ENCODE assay signal across 16 cellular contexts in genomic region chrX:7127058-7127457, GRCh38. TPM values are rescaled to one million over a fixed set of nuclear protein-coding genes. Genes with fewer than 3 reads are reported as not detected.
DNase-seq lines count a peak whose midpoint lies in the region.
"Had no signal": no experiment of that assay in that cellular context is flagged by ENCODE, and none has a peak within 500 bp of the region (broad histone marks: within the 10 kb centered on the region; RNA-seq: fewer than 3 reads in every experiment).

No MANE protein-coding gene starts in this region.

- no peak overlapping the region for H2BK12ac ChIP-seq in neuronal stem cell (ENCODE audit: low read length)

- no peaks in the 10 kb centered on the region for H3K4me1 ChIP-seq in neuronal stem cell (ENCODE audit: control insufficient read depth in 2 of 2, insufficient read depth in 1 of 2, low read depth in 1 of 2, low read length in 2 of 2)
- H3K4me1 ChIP-seq: BE2C had no signal

- peak; percentile 13 for DNase-seq in HCEC 1CT
- DNase-seq in NCI-H69 (lab: John Stamatoyannopoulos, UW): peak; percentile 77
- DNase-seq in kidney tubule cell (ENCODE audit: low spot score): peak; percentile 8
- peak; percentile 4 for DNase-seq in neuronal stem cell (ENCODE audit: low spot score)
- DNase-seq in activated CD4-positive, alpha-beta T cell treated with anti-CD3 and anti-CD28 coated beads for 4 hours: no peak
- DNase-seq in NCI-H128 (lab: John Stamatoyannopoulos, UW; ENCODE audit: unreplicated experiment): no peak
- no peak for DNase-seq in NCI-H526 (lab: John Stamatoyannopoulos, UW)
- DNase-seq: BE2C; CD4-positive, alpha-beta T cell; H9; NCI-H1105 treated with DMSO at 0.1 percent for 48 hours; NCI-H2029; NCI-H2171; NCI-H524; OCI-M1; SHP77 treated with DMSO at 0.1 percent for 48 hours had no signal

- no peak overlapping the region for H3K4me3 ChIP-seq in neuronal stem cell (ENCODE audit: low read length in 2 of 2)

- no peak overlapping the region for H2BK5ac ChIP-seq in neuronal stem cell (ENCODE audit: low read length)

- no peak overlapping the region for H2BK15ac ChIP-seq in neuronal stem cell (ENCODE audit: low read length)

- H3K14ac ChIP-seq in neuronal stem cell (ENCODE audit: low read length): no peak overlapping the region

- H3K79me1 ChIP-seq in neuronal stem cell (ENCODE audit: low read depth, low read length): peaks cover 3% of the 10 kb centered on the region

- no peaks in the 10 kb centered on the region for H3K27me3 ChIP-seq in neuronal stem cell (ENCODE audit: control insufficient read depth in 3 of 3, insufficient read depth in 3 of 3, low read depth in 1 of 3, low read length in 3 of 3)
- H3K27me3 ChIP-seq: BE2C had no signal

- no CpG with 5 or more reads among the region's 2 CpGs for WGBS in neuronal stem cell (ENCODE audit: extremely low coverage in 2 of 2, insufficient read length in 2 of 2, insufficient replicate concordance in 1 of 2), 2 donors

- no peaks in the 10 kb centered on the region for H3K9me3 ChIP-seq in neuronal stem cell (replicated peaks in 1 of 2; ENCODE audit: control insufficient read depth in 2 of 2, insufficient read depth in 1 of 2, low read depth in 1 of 2, low read length in 2 of 2)
- H3K9me3 ChIP-seq: BE2C had no signal

- H3K23ac ChIP-seq in neuronal stem cell (ENCODE audit: low read depth, low read length, poor library complexity): no peak overlapping the region

- no peak overlapping the region for H3K4me2 ChIP-seq in neuronal stem cell (ENCODE audit: insufficient read depth, low read length, poor library complexity, severe bottlenecking)

- no peak overlapping the region for H2AK5ac ChIP-seq in neuronal stem cell (ENCODE audit: low read depth, low read length)

- no peak overlapping the region for H2BK120ac ChIP-seq in neuronal stem cell (ENCODE audit: low read depth, low read length)

- no peak overlapping the region for H2AFZ ChIP-seq in neuronal stem cell (ENCODE audit: low read length)

- H3K36me3 ChIP-seq in neuronal stem cell (replicated peaks in 1 of 2; ENCODE audit: control insufficient read depth in 2 of 2, insufficient read depth in 2 of 2, low read length in 2 of 2): no peaks in the 10 kb centered on the region
- H3K36me3 ChIP-seq: BE2C had no signal

- no peak overlapping the region for H3K9ac ChIP-seq in neuronal stem cell (ENCODE audit: low read depth, low read length, poor library complexity)

- H4K8ac ChIP-seq in neuronal stem cell (ENCODE audit: low read depth, low read length): no peak overlapping the region

- no peak overlapping the region for H3K18ac ChIP-seq in neuronal stem cell (ENCODE audit: low read length)

- no peak overlapping the region for H3K4ac ChIP-seq in neuronal stem cell (ENCODE audit: low read length)

- no peak overlapping the region for H3K27ac ChIP-seq in neuronal stem cell (replicated peaks; ENCODE audit: low read length)

- H4K91ac ChIP-seq in neuronal stem cell (ENCODE audit: low read depth, low read length, poor library complexity): no peak overlapping the region

RNA-seq across cellular contexts. Expression of gene STS, which starts 20.5 kb away (rescaled TPM):
- 0.43 TPM for polyA plus RNA-seq in neuronal stem cell (2013, experiment 1 of 2)
- 0.46 TPM for polyA plus RNA-seq in neuronal stem cell (2013, experiment 2 of 2)

RNA-seq across cellular contexts. Expression of gene PUDP, which starts 20.9 kb away (rescaled TPM):
- 27.8 TPM for polyA plus RNA-seq in neuronal stem cell (2013, experiment 1 of 2)
- 26.9 TPM for polyA plus RNA-seq in neuronal stem cell (2013, experiment 2 of 2)

Comparison
In these comparisons a context has a peak if more than half of its experiments do, and no peak if none do; other contexts are left out.
1. DNase-seq: peak in HCEC 1CT (single experiment), NCI-H69 (single experiment), kidney tubule cell (single experiment) and neuronal stem cell (single experiment); none in activated CD4-positive, alpha-beta T cell treated with anti-CD3 and anti-CD28 coated beads for 4 hours (0 of 2), NCI-H128 (single experiment) and NCI-H526 (0 of 2).